Comparison of ENCODE assay signal across 15 cellular contexts in genomic region chr11:126112547-126112946, GRCh38. TPM values are rescaled to one million over a fixed set of nuclear protein-coding genes. Genes with fewer than 3 reads are reported as not detected.
A peak's percentile ranks its signal among the peaks of the same experiment; 100 is the strongest.
DNase-seq lines count a peak whose midpoint lies in the region; ATAC-seq and TF ChIP-seq lines count a peak whose summit lies in the region.
"Had no signal": no experiment of that assay in that cellular context is flagged by ENCODE, and none has a peak within 500 bp of the region (broad histone marks: within the 10 kb centered on the region; RNA-seq: fewer than 3 reads in every experiment).

No MANE protein-coding gene starts in this region.

- H3K4me3 ChIP-seq in BE2C (ENCODE audit: low read depth, low read length), result peak overlapping the region; percentile 68
- H3K4me3 ChIP-seq in fibroblast of the aortic adventitia (ENCODE audit: low read depth, low read length), result no peak overlapping the region
- H3K4me3 ChIP-seq in ovary, result no peak overlapping the region
- no peak overlapping the region for H3K4me3 ChIP-seq in WERI-Rb-1 (ENCODE audit: low read depth, low read length)
- H3K4me3 ChIP-seq: dorsolateral prefrontal cortex had no signal

- intact Hi-C loops in ovary (cut with DNase I), result no loop called here

- H3K4me1 ChIP-seq in BE2C (peaks cover 50% of the 10 kb centered on the region), ovary (ENCODE audit: insufficient read depth) (peaks cover 26% of the 10 kb centered on the region)

- TF ChIP-seq POLR2A in ovary (IDR thresholded peaks at IDR 0.05), result no peak

- no peak; the same call in 1 of the 2 replicates for TF ChIP-seq CTCF in BE2C (IDR thresholded peaks at IDR 0.05; ENCODE audit: low read depth, low read length)
- no peak for TF ChIP-seq CTCF in fibroblast of the aortic adventitia (IDR thresholded peaks at IDR 0.05; ENCODE audit: insufficient read depth, low read length)
- TF ChIP-seq CTCF in ovary (IDR thresholded peaks at IDR 0.05), result no peak
- TF ChIP-seq CTCF in WERI-Rb-1 (IDR thresholded peaks at IDR 0.05; ENCODE audit: low read depth, low read length), result no peak

- peak; percentile 96 for DNase-seq in BE2C
- peak; percentile 33 for DNase-seq in NCI-H69 (lab: John Stamatoyannopoulos, UW)
- peak; percentile 88 for DNase-seq in fibroblast of the aortic adventitia (ENCODE audit: low read depth)
- peak in 3 of 5 donors; percentile 56 to 81 (median 64) for DNase-seq in ovary
- no peak for DNase-seq in AG08396 (ENCODE audit: low spot score)
- no peak for DNase-seq in WERI-Rb-1
- DNase-seq: activated CD8-positive, alpha-beta memory T cell treated with anti-CD3 and anti-CD28 coated beads, Interleukin-2, amount 10 ng/mL, durations not matched to agents 7 days and 5 days; activated naive CD8-positive, alpha-beta T cell treated with anti-CD3 and anti-CD28 coated beads, Interleukin-2, amount 10 ng/mL, durations not matched to agents 7 days and 5 days; CD4-positive, alpha-beta memory T cell; kidney glomerular epithelial cell; occipital lobe had no signal

- ATAC-seq in HG02763 (IDR thresholded peaks at IDR 0.05; ENCODE audit: unreplicated experiment), result no peak
- ATAC-seq in HG02642 (IDR thresholded peaks at IDR 0.05; ENCODE audit: poor library complexity, unreplicated experiment), result no peak
- ATAC-seq: activated CD8-positive, alpha-beta memory T cell treated with anti-CD3 and anti-CD28 coated beads, Interleukin-2, amount 10 ng/mL, durations not matched to agents 7 days and 5 days; stimulated activated memory B cell treated with anti-CD40 and anti-IgM and Interleukin-4, amounts not matched to agents 10 μg/mL and 1 μg/mL and 100 μg/mL, for 72 hours had no signal

- 39 to 56% (median 54%) methylated on average over 14 of the region's 14 CpGs for WGBS in ovary, 3 donors

- H3K27ac ChIP-seq in ovary, result peak overlapping the region in 1 of 2 donors; percentile 66
- no peak overlapping the region for H3K27ac ChIP-seq in WERI-Rb-1

- no peaks in the 10 kb centered on the region for H3K36me3 ChIP-seq in BE2C
- H3K36me3 ChIP-seq in ovary, result no peaks in the 10 kb centered on the region
- no peaks in the 10 kb centered on the region for H3K36me3 ChIP-seq in WERI-Rb-1

- no peaks in the 10 kb centered on the region for H3K27me3 ChIP-seq in BE2C
- no peaks in the 10 kb centered on the region for H3K27me3 ChIP-seq in ovary
- H3K27me3 ChIP-seq in WERI-Rb-1 (ENCODE audit: insufficient read depth, low read depth, severe bottlenecking), result no peaks in the 10 kb centered on the region

- H3K9me3 ChIP-seq in BE2C (no peaks in the 10 kb centered on the region), ovary (no peaks in the 10 kb centered on the region), WERI-Rb-1 (ENCODE audit: severe bottlenecking) (no peaks in the 10 kb centered on the region)

- TF ChIP-seq EP300 in ovary (IDR thresholded peaks at IDR 0.05), result no peak

RNA-seq across cellular contexts. Expression of gene CDON, which starts 49.9 kb away (rescaled TPM):
- polyA plus RNA-seq in BE2C (2012; ENCODE audit: insufficient read depth, insufficient read length, low read depth), result 58.6 TPM
- 54.4 and 66.6 TPM in 2 replicates for total RNA-seq in fibroblast of the aortic adventitia (ENCODE audit: low replicate concordance)
- 100 to 1,000 TPM in 5 of 7 donors, 10 to 100 TPM in 2; 46.3 to 211 (median 137) TPM for total RNA-seq in ovary
- 10 to 100 TPM; 15.0 to 42.7 TPM for polyA plus RNA-seq in ovary

Comparison
In these comparisons a context has a peak if more than half of its experiments do, and no peak if none do; other contexts are left out.
1. DNase-seq: peak in BE2C (single experiment), NCI-H69 (single experiment), fibroblast of the aortic adventitia (single experiment) and ovary (3 of 5); none in AG08396 (single experiment) and WERI-Rb-1 (single experiment).